Comparison of ENCODE assay signal across 21 cellular contexts in the genomic region with DNA sequence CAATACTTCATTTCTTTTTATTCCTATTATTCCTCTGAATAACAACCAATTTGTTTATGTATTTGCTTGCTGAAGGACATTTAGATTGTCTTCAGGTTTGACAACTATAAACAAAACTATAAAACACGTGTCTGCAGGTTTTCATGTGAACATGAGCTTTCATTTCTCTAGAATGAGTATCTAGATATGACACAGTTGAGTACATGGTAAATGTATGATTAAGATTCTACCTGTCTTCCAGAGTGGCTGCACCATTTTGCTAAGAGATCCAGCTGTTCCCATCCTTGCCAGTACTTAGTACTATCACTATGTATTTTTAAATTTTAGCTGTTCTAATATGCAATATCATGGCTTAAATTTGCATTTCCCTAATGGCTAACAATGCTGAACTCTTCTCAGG.
"Had no signal": no experiment of that assay in that cellular context is flagged by ENCODE, and none has a peak within 500 bp of the region (broad histone marks: within the 10 kb centered on the region; RNA-seq: fewer than 3 reads in every experiment).

No MANE protein-coding gene starts in this region.

- DNase-seq: activated CD4-positive, alpha-beta T cell treated with anti-CD3 and anti-CD28 coated beads for 1 hour; activated CD4-positive, alpha-beta T cell treated with anti-CD3 and anti-CD28 coated beads, Interleukin-2, amount 50 U/mL, for 1 hour; activated CD8-positive, alpha-beta T cell treated with anti-CD3 and anti-CD28 coated beads for 36 hours; activated effector memory CD4-positive, alpha-beta T cell treated with Interleukin-2 at 50 U/mL for 16 hours; activated naive CD4-positive, alpha-beta T cell; aorta; caudate nucleus; NCI-H1048; NCI-H146; NCI-H187 treated with DMSO at 0.1 percent for 48 hours; NCI-H2081 treated with DMSO at 0.1 percent for 48 hours; NCI-H446; NCI-H524; Peyer's patch; Right ventricle myocardium superior; SJCRH30; SW 1271 had no signal

- H3K4me3 Mint-ChIP-seq: activated CD8-positive, alpha-beta T cell treated with anti-CD3 and anti-CD28 coated beads for 36 hours; activated naive CD4-positive, alpha-beta T cell treated with anti-CD3 and anti-CD28 coated beads, Interleukin-2, amount 50 U/mL, for 24 hours had no signal

- H3K27ac Mint-ChIP-seq: activated CD8-positive, alpha-beta T cell treated with anti-CD3 and anti-CD28 coated beads for 36 hours; activated naive CD4-positive, alpha-beta T cell treated with anti-CD3 and anti-CD28 coated beads, Interleukin-2, amount 50 U/mL, for 24 hours had no signal

- H3K27me3 ChIP-seq: breast epithelium, Peyer's patch, SJCRH30 had no signal

- ATAC-seq: activated CD8-positive, alpha-beta T cell treated with anti-CD3 and anti-CD28 coated beads for 36 hours; SK-N-SH treated with all-trans-retinoic acid at 6 μM for 48 hours had no signal

- H3K9me3 ChIP-seq: breast epithelium, Peyer's patch, SJCRH30 had no signal

- H3K27ac ChIP-seq: breast epithelium, coronary artery, Peyer's patch, SJCRH30 had no signal

- H3K27me3 Mint-ChIP-seq: activated CD8-positive, alpha-beta T cell treated with anti-CD3 and anti-CD28 coated beads for 36 hours; activated naive CD4-positive, alpha-beta T cell treated with anti-CD3 and anti-CD28 coated beads, Interleukin-2, amount 50 U/mL, for 24 hours had no signal
